In the genomic region with DNA sequence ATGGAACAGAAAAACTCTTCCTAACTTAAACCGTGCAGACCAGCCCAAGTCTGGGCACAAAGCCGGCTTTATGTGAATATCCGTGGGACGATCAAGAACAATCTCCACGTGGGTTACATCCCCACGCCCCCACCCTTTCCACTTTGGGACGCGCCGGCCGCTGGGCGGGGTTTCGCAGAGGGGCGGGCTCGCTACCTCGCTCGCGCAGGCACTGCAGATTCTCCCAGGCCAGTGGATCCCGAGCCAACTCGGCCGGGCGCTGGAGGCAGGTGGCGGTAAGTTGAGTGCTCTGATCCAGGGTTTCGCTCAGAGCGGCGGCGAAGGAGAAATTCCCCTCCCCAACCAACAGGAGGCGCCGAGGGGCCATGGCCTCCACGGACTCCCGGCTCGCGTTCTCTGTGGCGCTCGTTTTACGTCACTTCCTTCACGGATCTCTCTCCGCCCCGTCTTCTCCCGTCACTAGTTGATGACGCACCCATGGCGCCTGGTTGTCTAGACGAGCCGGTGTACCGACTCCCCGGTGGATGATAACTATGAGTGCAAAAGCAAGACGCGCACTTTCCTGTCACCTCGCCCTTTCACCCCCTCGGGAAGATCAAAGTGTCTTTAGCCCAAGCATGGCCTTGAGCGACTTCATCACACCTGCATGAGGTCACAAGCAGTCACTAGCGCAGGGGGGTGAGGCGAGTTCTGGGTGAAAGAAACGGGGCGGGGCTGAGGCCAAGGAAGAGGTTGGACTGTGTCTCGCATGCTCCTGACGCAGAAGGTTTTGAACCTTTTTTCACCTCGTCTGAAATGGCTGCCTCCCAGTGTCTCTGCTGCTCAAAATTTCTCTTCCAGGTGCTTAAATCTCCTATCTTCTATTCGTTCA, we compare ENCODE assay signal across 1 cellular context.
A peak's percentile ranks its signal among the peaks of the same experiment; 100 is the strongest.
TF ChIP-seq lines count a peak whose summit lies in the region.

A gene with protein sequence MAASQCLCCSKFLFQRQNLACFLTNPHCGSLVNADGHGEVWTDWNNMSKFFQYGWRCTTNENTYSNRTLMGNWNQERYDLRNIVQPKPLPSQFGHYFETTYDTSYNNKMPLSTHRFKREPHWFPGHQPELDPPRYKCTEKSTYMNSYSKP (plus strand): TSS at position 776 of the 871 bp plus-strand sequence. CDS start 20 bp downstream, at position 796.
A gene with protein sequence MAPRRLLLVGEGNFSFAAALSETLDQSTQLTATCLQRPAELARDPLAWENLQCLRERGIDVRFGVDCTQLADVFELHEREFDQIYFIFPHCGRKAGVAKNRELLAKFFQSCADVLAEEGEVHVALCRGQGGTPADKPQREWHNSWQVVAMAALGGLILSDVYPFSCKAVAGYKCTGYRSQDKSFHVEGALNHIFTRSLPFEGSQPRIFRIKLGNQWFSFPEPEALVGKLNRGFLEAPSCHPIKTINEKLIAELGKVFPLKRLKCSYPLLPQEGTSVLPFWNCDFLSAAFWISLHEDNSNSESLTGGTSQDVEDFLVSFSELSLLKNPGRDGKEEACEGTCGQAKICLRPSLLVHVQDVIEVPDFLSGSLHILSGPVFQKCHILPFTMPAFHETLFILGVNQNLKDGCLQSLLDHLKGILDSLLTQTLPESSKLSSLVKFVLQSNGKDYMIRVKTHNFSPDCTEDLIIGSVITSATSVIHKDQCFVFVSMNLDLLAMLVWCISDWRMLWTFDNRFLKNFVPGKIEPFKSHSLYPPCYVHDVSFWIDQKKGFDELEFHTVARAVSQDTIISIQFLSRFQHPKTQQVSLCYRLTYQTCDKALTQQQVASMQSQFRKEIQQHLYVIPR (minus strand): TSS at position 400 of the 871 bp plus-strand sequence. CDS start 33 bp downstream, at position 367.

TF ChIP-seq in HepG2, 621 proteins besides CTCF, POLR2A, EP300 and RAD21 (continued from another document and continues in another):
- TF ChIP-seq, protein P1, sequence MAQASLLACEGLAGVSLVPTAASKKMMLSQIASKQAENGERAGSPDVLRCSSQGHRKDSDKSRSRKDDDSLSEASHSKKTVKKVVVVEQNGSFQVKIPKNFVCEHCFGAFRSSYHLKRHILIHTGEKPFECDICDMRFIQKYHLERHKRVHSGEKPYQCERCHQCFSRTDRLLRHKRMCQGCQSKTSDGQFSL (CRISPR knock-in tag; IDR thresholded peaks at IDR 0.05): peak; percentile 67; the same call in 1 of the 2 replicates
- TF ChIP-seq FOXO1 (CRISPR knock-in tag; IDR thresholded peaks at IDR 0.05) (peak; percentile 66), FOXA1 (IDR thresholded peaks at IDR 0.05) (no peak), FOXA1 (CRISPR knock-in tag; IDR thresholded peaks at IDR 0.05) (0 out of 2 replicates have a peak, but pooled peaks have one; percentile 3), CHD4 (IDR thresholded peaks at IDR 0.05; ENCODE audit: borderline replicate concordance, low read length) (no peak), ZNF878 (CRISPR knock-in tag; IDR thresholded peaks at IDR 0.05) (peak; percentile 24; the same call in 1 of the 2 replicates), SYNCRIP (IDR thresholded peaks at IDR 0.05; ENCODE audit: insufficient read depth, low read depth, low read length) (no peak), ZNF781 (CRISPR knock-in tag; IDR thresholded peaks at IDR 0.05; ENCODE audit: borderline replicate concordance, not compliant biosample characterization) (peak; percentile 80), NKX3-1 (CRISPR knock-in tag; IDR thresholded peaks at IDR 0.05) (peak; percentile 42; the same call in 1 of the 2 replicates), KMT2B (CRISPR knock-in tag; IDR thresholded peaks at IDR 0.05) (peak; percentile 98), ZNF746 (CRISPR knock-in tag; IDR thresholded peaks at IDR 0.05) (peak; percentile 13; the same call in 1 of the 2 replicates), SIX4 (CRISPR knock-in tag; IDR thresholded peaks at IDR 0.05) (no peak), ZNF10 (CRISPR knock-in tag; IDR thresholded peaks at IDR 0.05; ENCODE audit: borderline replicate concordance, low read depth) (no peak), ETV5 (CRISPR knock-in tag; IDR thresholded peaks at IDR 0.05; ENCODE audit: borderline replicate concordance) (peak; percentile 49; the same call in 1 of the 2 replicates), MYC (CRISPR knock-in tag; IDR thresholded peaks at IDR 0.05; ENCODE audit: borderline replicate concordance) (peak; percentile 87), HOXA5 (CRISPR knock-in tag; IDR thresholded peaks at IDR 0.05) (peak; percentile 30; the same call in 1 of the 2 replicates), ZKSCAN5 (CRISPR knock-in tag; IDR thresholded peaks at IDR 0.05) (no peak), ZC3H4 (CRISPR knock-in tag; IDR thresholded peaks at IDR 0.05; ENCODE audit: borderline replicate concordance) (no peak), ZNF260 (CRISPR knock-in tag; IDR thresholded peaks at IDR 0.05; ENCODE audit: borderline replicate concordance, low read depth) (no peak), ARNTL (CRISPR knock-in tag; IDR thresholded peaks at IDR 0.05) (peak; percentile 67; the same call in 1 of the 2 replicates), ZSCAN9 (CRISPR knock-in tag; IDR thresholded peaks at IDR 0.05; ENCODE audit: borderline replicate concordance) (peak; percentile 68; the same call in 1 of the 2 replicates), PHF20 (CRISPR knock-in tag; IDR thresholded peaks at IDR 0.05) (peak; percentile 98), GABPB1 (CRISPR knock-in tag; IDR thresholded peaks at IDR 0.05) (peak; percentile 99), ZNF136 (CRISPR knock-in tag; IDR thresholded peaks at IDR 0.05; ENCODE audit: low read depth) (no peak; the same call in 1 of the 2 replicates), ZNF552 (CRISPR knock-in tag; IDR thresholded peaks at IDR 0.05; ENCODE audit: borderline replicate concordance) (no peak), MTF1 (CRISPR knock-in tag; IDR thresholded peaks at IDR 0.05) (no peak), PLRG1 (conservative IDR thresholded peaks at IDR 0.05) (no peak), TOPORS (CRISPR knock-in tag; IDR thresholded peaks at IDR 0.05) (0 out of 2 replicates have a peak, but pooled peaks have one; percentile 48), ZBTB42 (CRISPR knock-in tag; IDR thresholded peaks at IDR 0.05) (no peak), ZNF235 (CRISPR knock-in tag; IDR thresholded peaks at IDR 0.05; ENCODE audit: borderline replicate concordance) (no peak), HDAC2 (CRISPR knock-in tag; IDR thresholded peaks at IDR 0.05) (peak; percentile 84), ZFY (CRISPR knock-in tag; IDR thresholded peaks at IDR 0.05) (peak; percentile 74), ZNF776 (CRISPR knock-in tag; IDR thresholded peaks at IDR 0.05) (peak; percentile 51; the same call in 1 of the 2 replicates)
- TF ChIP-seq, protein P2, sequence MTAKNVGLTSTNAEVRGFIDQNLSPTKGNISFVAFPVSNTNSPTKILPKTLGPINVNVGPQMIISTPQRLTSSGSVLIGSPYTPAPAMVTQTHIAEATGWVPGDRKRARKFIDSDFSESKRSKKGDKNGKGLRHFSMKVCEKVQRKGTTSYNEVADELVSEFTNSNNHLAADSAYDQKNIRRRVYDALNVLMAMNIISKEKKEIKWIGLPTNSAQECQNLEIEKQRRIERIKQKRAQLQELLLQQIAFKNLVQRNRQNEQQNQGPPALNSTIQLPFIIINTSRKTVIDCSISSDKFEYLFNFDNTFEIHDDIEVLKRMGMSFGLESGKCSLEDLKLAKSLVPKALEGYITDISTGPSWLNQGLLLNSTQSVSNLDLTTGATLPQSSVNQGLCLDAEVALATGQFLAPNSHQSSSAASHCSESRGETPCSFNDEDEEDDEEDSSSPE (CRISPR knock-in tag; IDR thresholded peaks at IDR 0.05): peak; percentile 61
- TF ChIP-seq, protein P3, sequence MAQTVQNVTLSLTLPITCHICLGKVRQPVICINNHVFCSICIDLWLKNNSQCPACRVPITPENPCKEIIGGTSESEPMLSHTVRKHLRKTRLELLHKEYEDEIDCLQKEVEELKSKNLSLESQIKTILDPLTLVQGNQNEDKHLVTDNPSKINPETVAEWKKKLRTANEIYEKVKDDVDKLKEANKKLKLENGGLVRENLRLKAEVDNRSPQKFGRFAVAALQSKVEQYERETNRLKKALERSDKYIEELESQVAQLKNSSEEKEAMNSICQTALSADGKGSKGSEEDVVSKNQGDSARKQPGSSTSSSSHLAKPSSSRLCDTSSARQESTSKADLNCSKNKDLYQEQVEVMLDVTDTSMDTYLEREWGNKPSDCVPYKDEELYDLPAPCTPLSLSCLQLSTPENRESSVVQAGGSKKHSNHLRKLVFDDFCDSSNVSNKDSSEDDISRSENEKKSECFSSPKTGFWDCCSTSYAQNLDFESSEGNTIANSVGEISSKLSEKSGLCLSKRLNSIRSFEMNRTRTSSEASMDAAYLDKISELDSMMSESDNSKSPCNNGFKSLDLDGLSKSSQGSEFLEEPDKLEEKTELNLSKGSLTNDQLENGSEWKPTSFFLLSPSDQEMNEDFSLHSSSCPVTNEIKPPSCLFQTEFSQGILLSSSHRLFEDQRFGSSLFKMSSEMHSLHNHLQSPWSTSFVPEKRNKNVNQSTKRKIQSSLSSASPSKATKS (CRISPR knock-in tag; IDR thresholded peaks at IDR 0.05): no peak
- TF ChIP-seq, protein P4, sequence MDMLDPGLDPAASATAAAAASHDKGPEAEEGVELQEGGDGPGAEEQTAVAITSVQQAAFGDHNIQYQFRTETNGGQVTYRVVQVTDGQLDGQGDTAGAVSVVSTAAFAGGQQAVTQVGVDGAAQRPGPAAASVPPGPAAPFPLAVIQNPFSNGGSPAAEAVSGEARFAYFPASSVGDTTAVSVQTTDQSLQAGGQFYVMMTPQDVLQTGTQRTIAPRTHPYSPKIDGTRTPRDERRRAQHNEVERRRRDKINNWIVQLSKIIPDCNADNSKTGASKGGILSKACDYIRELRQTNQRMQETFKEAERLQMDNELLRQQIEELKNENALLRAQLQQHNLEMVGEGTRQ (IDR thresholded peaks at IDR 0.05; ENCODE audit: low read depth, low read length): no peak
- TF ChIP-seq, protein P4 (CRISPR knock-in tag; IDR thresholded peaks at IDR 0.05; ENCODE audit: borderline replicate concordance): no peak
- TF ChIP-seq, protein P5, sequence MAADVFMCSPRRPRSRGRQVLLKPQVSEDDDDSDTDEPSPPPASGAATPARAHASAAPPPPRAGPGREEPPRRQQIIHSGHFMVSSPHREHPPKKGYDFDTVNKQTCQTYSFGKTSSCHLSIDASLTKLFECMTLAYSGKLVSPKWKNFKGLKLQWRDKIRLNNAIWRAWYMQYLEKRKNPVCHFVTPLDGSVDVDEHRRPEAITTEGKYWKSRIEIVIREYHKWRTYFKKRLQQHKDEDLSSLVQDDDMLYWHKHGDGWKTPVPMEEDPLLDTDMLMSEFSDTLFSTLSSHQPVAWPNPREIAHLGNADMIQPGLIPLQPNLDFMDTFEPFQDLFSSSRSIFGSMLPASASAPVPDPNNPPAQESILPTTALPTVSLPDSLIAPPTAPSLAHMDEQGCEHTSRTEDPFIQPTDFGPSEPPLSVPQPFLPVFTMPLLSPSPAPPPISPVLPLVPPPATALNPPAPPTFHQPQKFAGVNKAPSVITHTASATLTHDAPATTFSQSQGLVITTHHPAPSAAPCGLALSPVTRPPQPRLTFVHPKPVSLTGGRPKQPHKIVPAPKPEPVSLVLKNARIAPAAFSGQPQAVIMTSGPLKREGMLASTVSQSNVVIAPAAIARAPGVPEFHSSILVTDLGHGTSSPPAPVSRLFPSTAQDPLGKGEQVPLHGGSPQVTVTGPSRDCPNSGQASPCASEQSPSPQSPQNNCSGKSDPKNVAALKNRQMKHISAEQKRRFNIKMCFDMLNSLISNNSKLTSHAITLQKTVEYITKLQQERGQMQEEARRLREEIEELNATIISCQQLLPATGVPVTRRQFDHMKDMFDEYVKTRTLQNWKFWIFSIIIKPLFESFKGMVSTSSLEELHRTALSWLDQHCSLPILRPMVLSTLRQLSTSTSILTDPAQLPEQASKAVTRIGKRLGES (CRISPR knock-in tag; IDR thresholded peaks at IDR 0.05; ENCODE audit: borderline replicate concordance): no peak
- TF ChIP-seq, protein P6, sequence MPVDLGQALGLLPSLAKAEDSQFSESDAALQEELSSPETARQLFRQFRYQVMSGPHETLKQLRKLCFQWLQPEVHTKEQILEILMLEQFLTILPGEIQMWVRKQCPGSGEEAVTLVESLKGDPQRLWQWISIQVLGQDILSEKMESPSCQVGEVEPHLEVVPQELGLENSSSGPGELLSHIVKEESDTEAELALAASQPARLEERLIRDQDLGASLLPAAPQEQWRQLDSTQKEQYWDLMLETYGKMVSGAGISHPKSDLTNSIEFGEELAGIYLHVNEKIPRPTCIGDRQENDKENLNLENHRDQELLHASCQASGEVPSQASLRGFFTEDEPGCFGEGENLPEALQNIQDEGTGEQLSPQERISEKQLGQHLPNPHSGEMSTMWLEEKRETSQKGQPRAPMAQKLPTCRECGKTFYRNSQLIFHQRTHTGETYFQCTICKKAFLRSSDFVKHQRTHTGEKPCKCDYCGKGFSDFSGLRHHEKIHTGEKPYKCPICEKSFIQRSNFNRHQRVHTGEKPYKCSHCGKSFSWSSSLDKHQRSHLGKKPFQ (CRISPR knock-in tag; IDR thresholded peaks at IDR 0.05; ENCODE audit: insufficient replicate concordance): peak; percentile 6
- TF ChIP-seq, protein P7, sequence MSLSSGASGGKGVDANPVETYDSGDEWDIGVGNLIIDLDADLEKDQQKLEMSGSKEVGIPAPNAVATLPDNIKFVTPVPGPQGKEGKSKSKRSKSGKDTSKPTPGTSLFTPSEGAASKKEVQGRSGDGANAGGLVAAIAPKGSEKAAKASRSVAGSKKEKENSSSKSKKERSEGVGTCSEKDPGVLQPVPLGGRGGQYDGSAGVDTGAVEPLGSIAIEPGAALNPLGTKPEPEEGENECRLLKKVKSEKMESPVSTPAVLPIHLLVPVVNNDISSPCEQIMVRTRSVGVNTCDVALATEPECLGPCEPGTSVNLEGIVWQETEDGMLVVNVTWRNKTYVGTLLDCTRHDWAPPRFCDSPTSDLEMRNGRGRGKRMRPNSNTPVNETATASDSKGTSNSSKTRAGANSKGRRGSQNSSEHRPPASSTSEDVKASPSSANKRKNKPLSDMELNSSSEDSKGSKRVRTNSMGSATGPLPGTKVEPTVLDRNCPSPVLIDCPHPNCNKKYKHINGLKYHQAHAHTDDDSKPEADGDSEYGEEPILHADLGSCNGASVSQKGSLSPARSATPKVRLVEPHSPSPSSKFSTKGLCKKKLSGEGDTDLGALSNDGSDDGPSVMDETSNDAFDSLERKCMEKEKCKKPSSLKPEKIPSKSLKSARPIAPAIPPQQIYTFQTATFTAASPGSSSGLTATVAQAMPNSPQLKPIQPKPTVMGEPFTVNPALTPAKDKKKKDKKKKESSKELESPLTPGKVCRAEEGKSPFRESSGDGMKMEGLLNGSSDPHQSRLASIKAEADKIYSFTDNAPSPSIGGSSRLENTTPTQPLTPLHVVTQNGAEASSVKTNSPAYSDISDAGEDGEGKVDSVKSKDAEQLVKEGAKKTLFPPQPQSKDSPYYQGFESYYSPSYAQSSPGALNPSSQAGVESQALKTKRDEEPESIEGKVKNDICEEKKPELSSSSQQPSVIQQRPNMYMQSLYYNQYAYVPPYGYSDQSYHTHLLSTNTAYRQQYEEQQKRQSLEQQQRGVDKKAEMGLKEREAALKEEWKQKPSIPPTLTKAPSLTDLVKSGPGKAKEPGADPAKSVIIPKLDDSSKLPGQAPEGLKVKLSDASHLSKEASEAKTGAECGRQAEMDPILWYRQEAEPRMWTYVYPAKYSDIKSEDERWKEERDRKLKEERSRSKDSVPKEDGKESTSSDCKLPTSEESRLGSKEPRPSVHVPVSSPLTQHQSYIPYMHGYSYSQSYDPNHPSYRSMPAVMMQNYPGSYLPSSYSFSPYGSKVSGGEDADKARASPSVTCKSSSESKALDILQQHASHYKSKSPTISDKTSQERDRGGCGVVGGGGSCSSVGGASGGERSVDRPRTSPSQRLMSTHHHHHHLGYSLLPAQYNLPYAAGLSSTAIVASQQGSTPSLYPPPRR (CRISPR knock-in tag; IDR thresholded peaks at IDR 0.05; ENCODE audit: borderline replicate concordance): peak; percentile 61; the same call in 1 of the 2 replicates
